1 cellular context compared by ENCODE assay signal in genomic region chr17:13575922-13576419, GRCh38.
TF ChIP-seq lines count a peak whose summit lies in the region.

No MANE protein-coding gene starts in this region.

TF ChIP-seq in HEK293, 187 proteins besides CTCF, POLR2A, EP300 and RAD21 (continued from another document):
- TF ChIP-seq ZBTB48 (tag by site-specific recombination; IDR thresholded peaks at IDR 0.05), result no peak
- no peak for TF ChIP-seq ZNF677 (tag by site-specific recombination; IDR thresholded peaks at IDR 0.05)
- no peak for TF ChIP-seq ZBTB7A (tag by site-specific recombination; IDR thresholded peaks at IDR 0.05; ENCODE audit: low read depth)
- no peak for TF ChIP-seq GLIS1 (tag by site-specific recombination; IDR thresholded peaks at IDR 0.05)
- no peak for TF ChIP-seq ZNF184 (tag by site-specific recombination; IDR thresholded peaks at IDR 0.05)
- TF ChIP-seq ZNF639 (tag by site-specific recombination; IDR thresholded peaks at IDR 0.05), result no peak
- no peak for TF ChIP-seq ZNF350 (tag by site-specific recombination; IDR thresholded peaks at IDR 0.05)
- TF ChIP-seq ZNF302 (tag by site-specific recombination; IDR thresholded peaks at IDR 0.05; ENCODE audit: low read depth), result no peak
- no peak for TF ChIP-seq ZNF248 (tag by site-specific recombination; IDR thresholded peaks at IDR 0.05)
- TF ChIP-seq ZNF664 (tag by site-specific recombination; IDR thresholded peaks at IDR 0.05), result no peak
- TF ChIP-seq RBAK (tag by site-specific recombination; IDR thresholded peaks at IDR 0.05), result no peak
